Comparison of ENCODE assay signal across 7 cellular contexts in the genomic region with DNA sequence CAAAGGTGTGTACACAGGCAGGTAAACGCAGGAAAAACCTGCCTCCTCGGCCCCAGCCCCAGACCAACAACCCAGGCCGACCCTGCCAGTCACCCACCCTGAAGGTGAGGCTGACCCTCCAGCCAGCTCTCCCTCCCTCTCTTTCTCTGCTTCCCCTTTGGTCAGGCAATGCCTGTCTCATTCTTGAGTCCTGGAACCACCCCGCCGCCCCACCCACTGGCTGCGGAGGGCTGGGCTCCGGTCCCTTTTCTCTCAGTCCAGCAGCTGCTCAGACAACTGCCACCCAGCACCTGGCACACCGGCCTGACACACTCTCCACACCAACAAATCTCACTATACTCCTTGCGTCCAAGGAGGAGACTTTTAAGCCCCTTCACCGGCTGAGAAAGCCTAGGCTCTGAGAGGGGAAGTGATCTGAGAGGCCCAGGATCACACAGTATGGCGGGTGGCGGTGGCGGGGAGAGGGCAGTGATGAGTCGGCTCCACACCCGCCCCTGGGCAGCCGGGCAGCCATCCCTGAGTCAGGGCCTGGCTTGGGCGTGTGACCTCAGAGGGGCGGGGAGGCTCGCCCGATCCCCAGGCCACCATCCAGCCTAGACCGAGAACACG. TPM values are rescaled to one million over a fixed set of nuclear protein-coding genes. Genes with fewer than 3 reads are reported as not detected.
DNase-seq lines count a peak whose midpoint lies in the region; ATAC-seq, FAIRE-seq and TF ChIP-seq lines count a peak whose summit lies in the region.

No MANE protein-coding gene starts in this region.

- peak overlapping the region; percentile 93 for H3K27ac Mint-ChIP-seq in activated naive CD8-positive, alpha-beta T cell
- peak overlapping the region; percentile 95 for H3K27ac Mint-ChIP-seq in glutamatergic neuron (ENCODE audit: unreplicated experiment)

- DNase-seq in GM12892 (ENCODE audit: insufficient read length) (peak; percentile 59), RWPE2 (ENCODE audit: low spot score) (peak; percentile 88), glutamatergic neuron (peak; percentile 78), nucleus accumbens (lab: John Stamatoyannopoulos, UW) (peak in 47 of 56 donors; percentile 22 to 84 (median 59)), urothelium cell line (ENCODE audit: low spot score) (peak; percentile 70)

- 0 out of 2 replicates have a peak, but pooled peaks have one; percentile 15 for TF ChIP-seq POLR2A in GM12892 (IDR thresholded peaks at IDR 0.05; ENCODE audit: low read depth, low read length)

- H3K36me3 ChIP-seq in RWPE2 (ENCODE audit: low read depth), result peaks cover 42% of the 10 kb centered on the region

- H3K4me1 ChIP-seq in RWPE2 (ENCODE audit: insufficient read depth, poor library complexity, severe bottlenecking), result peaks cover 17% of the 10 kb centered on the region

- peak overlapping the region; percentile 94 for H3K27ac ChIP-seq in RWPE2 (ENCODE audit: poor library complexity, severe bottlenecking)

- H3K9me3 Mint-ChIP-seq in activated naive CD8-positive, alpha-beta T cell (ENCODE audit: low read depth), result no peaks in the 10 kb centered on the region
- H3K9me3 Mint-ChIP-seq in glutamatergic neuron (ENCODE audit: unreplicated experiment), result no peaks in the 10 kb centered on the region

- H3K36me3 Mint-ChIP-seq in activated naive CD8-positive, alpha-beta T cell, result no peaks in the 10 kb centered on the region
- H3K36me3 Mint-ChIP-seq in glutamatergic neuron (ENCODE audit: unreplicated experiment), result no peaks in the 10 kb centered on the region

- ATAC-seq in HG03432 (IDR thresholded peaks at IDR 0.05; ENCODE audit: unreplicated experiment) (peak; percentile 31), RWPE2 (ENCODE audit: low read depth) (peak; percentile 61)

- no peak for TF ChIP-seq CTCF in RWPE2 (IDR thresholded peaks at IDR 0.05; ENCODE audit: poor library complexity, severe bottlenecking)
- TF ChIP-seq CTCF in glutamatergic neuron (IDR thresholded peaks at IDR 0.05; ENCODE audit: partially characterized antibody, unreplicated experiment), result no peak

- no peaks in the 10 kb centered on the region for H3K27me3 ChIP-seq in RWPE2 (ENCODE audit: insufficient read depth, poor library complexity, severe bottlenecking)

- FAIRE-seq in GM12892 (lab: Jason Lieb, UNC) (peak; percentile 87), urothelium cell line (lab: Jason Lieb, UNC) (no peak)

- no peaks in the 10 kb centered on the region for H3K27me3 Mint-ChIP-seq in activated naive CD8-positive, alpha-beta T cell
- peaks cover 3% of the 10 kb centered on the region for H3K27me3 Mint-ChIP-seq in glutamatergic neuron (ENCODE audit: unreplicated experiment)

- H3K9me3 ChIP-seq in RWPE2 (ENCODE audit: severe bottlenecking), result no peaks in the 10 kb centered on the region

- peak overlapping the region; percentile 98 for H3K4me3 Mint-ChIP-seq in activated naive CD8-positive, alpha-beta T cell
- H3K4me3 Mint-ChIP-seq in glutamatergic neuron (ENCODE audit: unreplicated experiment), result peak overlapping the region; percentile 98

- H3K4me3 ChIP-seq in RWPE2 (ENCODE audit: severe bottlenecking), result peak overlapping the region; percentile 94

- peaks cover 38% of the 10 kb centered on the region for H3K4me1 Mint-ChIP-seq in activated naive CD8-positive, alpha-beta T cell (ENCODE audit: low read depth)
- H3K4me1 Mint-ChIP-seq in glutamatergic neuron (ENCODE audit: low read depth, unreplicated experiment), result no peaks in the 10 kb centered on the region

RNA-seq across cellular contexts. Expression of a gene that starts 0.7 kb away (rescaled TPM):
- 76.8 TPM for polyA plus RNA-seq in GM12892 (2012; ENCODE audit: missing spikeins)
- 203 TPM for total RNA-seq in glutamatergic neuron (ENCODE audit: unreplicated experiment)

RNA-seq across cellular contexts. Expression of a gene that starts 2.6 kb away (rescaled TPM):
- polyA plus RNA-seq in GM12892 (2012; ENCODE audit: missing spikeins), result 3.1 TPM
- 7.4 TPM for total RNA-seq in glutamatergic neuron (ENCODE audit: unreplicated experiment)

RNA-seq across cellular contexts. Expression of a gene that starts 32.4 kb away (rescaled TPM):
- polyA plus RNA-seq in GM12892 (2012; ENCODE audit: missing spikeins), result 1.7 TPM
- 84.6 TPM for total RNA-seq in glutamatergic neuron (ENCODE audit: unreplicated experiment)

RNA-seq across cellular contexts. Expression of a gene that starts 56.9 kb away (rescaled TPM):
- polyA plus RNA-seq in GM12892 (2012; ENCODE audit: missing spikeins), result 23.8 TPM
- 58.6 TPM for total RNA-seq in glutamatergic neuron (ENCODE audit: unreplicated experiment)

RNA-seq across cellular contexts. Expression of a gene that starts 57.2 kb away (rescaled TPM):
- polyA plus RNA-seq in GM12892 (2012; ENCODE audit: missing spikeins), result 7.8 TPM
- total RNA-seq in glutamatergic neuron (ENCODE audit: unreplicated experiment), result 14.0 TPM

Comparison
In these comparisons a context has a peak if more than half of its experiments do, and no peak if none do; other contexts are left out.
1. Peak in every context shown above with its lines: DNase-seq, ATAC-seq, H3K4me3 ChIP-seq and H3K27ac ChIP-seq.